32 cellular contexts compared by ENCODE assay signal in genomic region chr17:8031261-8031661, GRCh38. TPM values are rescaled to one million over a fixed set of nuclear protein-coding genes. Genes with fewer than 3 reads are reported as not detected.
"Had no signal": no experiment of that assay in that cellular context is flagged by ENCODE, and none has a peak within 500 bp of the region (broad histone marks: within the 10 kb centered on the region; RNA-seq: fewer than 3 reads in every experiment).

No MANE protein-coding gene starts in this region.

- H3K4me2 ChIP-seq: neural progenitor cell had no signal

- DNase-seq: caudate nucleus; cerebellar nuclear complex; cortex of kidney; effector memory CD8-positive, alpha-beta T cell; erythroblast; esophagus squamous epithelium; gastrocnemius medialis; head of caudate nucleus; left cardiac atrium; left ventricle myocardium inferior; lower lobe of right lung; mucosa of descending colon; naive B cell; spleen; stimulated activated CD4-positive, alpha-beta T cell treated with anti-CD3 and anti-CD28 coated beads, Interleukin-4, amount 100 ng/mL, for 4 hours; trophoblast cell had no signal

- H3K27ac ChIP-seq: esophagus squamous epithelium, gastrocnemius medialis, left ventricle myocardium inferior, lower lobe of right lung, neural progenitor cell, parathyroid adenoma, skin epidermis, spleen, suprapubic skin had no signal

- H3K9me3 ChIP-seq: esophagus squamous epithelium, gastrocnemius medialis, left ventricle myocardium inferior, lower lobe of right lung, mucosa of descending colon, spleen, suprapubic skin had no signal

- H2AFZ ChIP-seq: neural progenitor cell, parathyroid adenoma had no signal

- H3K9me3 Mint-ChIP-seq: effector memory CD8-positive, alpha-beta T cell; memory B cell; natural killer cell treated with Interleukin-12 subunit alpha and Interleukin-12 subunit beta and Interleukin-15 and Interleukin-18, amount 100 ng/mL, for 72 hours; neural progenitor cell; stimulated activated memory B cell treated with anti-CD40 and anti-IgM and Interleukin-4, amounts not matched to agents 10 μg/mL and 1 μg/mL and 100 μg/mL, for 72 hours; stimulated activated naive CD8-positive, alpha-beta T cell treated with anti-CD3 and anti-CD28 coated beads, Interleukin-15, Interleukin-2, amounts not matched to agents 100 ng/mL and 50 ng/mL, for 24 hours had no signal

- FAIRE-seq: endometrium had no signal

- H3K36me3 ChIP-seq: esophagus squamous epithelium, gastrocnemius medialis, left ventricle myocardium inferior, lower lobe of right lung, neural progenitor cell, spleen, suprapubic skin had no signal

- H3K9ac ChIP-seq: neural progenitor cell, parathyroid adenoma had no signal

- H3K4me1 Mint-ChIP-seq: memory B cell, mesothelial cell of epicardium, naive B cell, neural progenitor cell had no signal

- H3K79me2 ChIP-seq: parathyroid adenoma had no signal

- H3K27ac Mint-ChIP-seq: effector memory CD8-positive, alpha-beta T cell; memory B cell; mesothelial cell of epicardium; natural killer cell treated with Interleukin-12 subunit alpha and Interleukin-12 subunit beta and Interleukin-15 and Interleukin-18, amount 100 ng/mL, for 72 hours; neural progenitor cell; progenitor cell of endocrine pancreas; stimulated activated memory B cell treated with anti-CD40 and anti-IgM and Interleukin-4, amounts not matched to agents 10 μg/mL and 1 μg/mL and 100 μg/mL, for 72 hours; stimulated activated naive CD8-positive, alpha-beta T cell treated with anti-CD3 and anti-CD28 coated beads, Interleukin-15, Interleukin-2, amounts not matched to agents 100 ng/mL and 50 ng/mL, for 24 hours had no signal

- H3K4me3 ChIP-seq: esophagus squamous epithelium, gastrocnemius medialis, left ventricle myocardium inferior, lower lobe of right lung, mucosa of descending colon, neural progenitor cell, skin epidermis, spleen, suprapubic skin had no signal

- ATAC-seq: effector memory CD8-positive, alpha-beta T cell; gastrocnemius medialis; left cardiac atrium; lower lobe of right lung; mucosa of descending colon; natural killer cell treated with Interleukin-12 subunit alpha and Interleukin-12 subunit beta and Interleukin-15 and Interleukin-18, amount 100 ng/mL, for 72 hours; stimulated activated memory B cell treated with anti-CD40 and anti-IgM and Interleukin-4, amounts not matched to agents 10 μg/mL and 1 μg/mL and 100 μg/mL, for 72 hours had no signal

- H3K27me3 ChIP-seq: neural progenitor cell had no signal

- H3K4me1 ChIP-seq: gastrocnemius medialis, left ventricle myocardium inferior, lower lobe of right lung, neural progenitor cell, parathyroid adenoma, spleen, suprapubic skin had no signal

- H3K36me3 Mint-ChIP-seq: memory B cell; mesothelial cell of epicardium; naive B cell; natural killer cell treated with Interleukin-12 subunit alpha and Interleukin-12 subunit beta and Interleukin-15 and Interleukin-18, amount 100 ng/mL, for 72 hours; neural progenitor cell; stimulated activated memory B cell treated with anti-CD40 and anti-IgM and Interleukin-4, amounts not matched to agents 10 μg/mL and 1 μg/mL and 100 μg/mL, for 72 hours had no signal

- H3K4me3 Mint-ChIP-seq: effector memory CD8-positive, alpha-beta T cell; memory B cell; mesothelial cell of epicardium; natural killer cell treated with Interleukin-12 subunit alpha and Interleukin-12 subunit beta and Interleukin-15 and Interleukin-18, amount 100 ng/mL, for 72 hours; neural progenitor cell; stimulated activated memory B cell treated with anti-CD40 and anti-IgM and Interleukin-4, amounts not matched to agents 10 μg/mL and 1 μg/mL and 100 μg/mL, for 72 hours; stimulated activated naive CD8-positive, alpha-beta T cell treated with anti-CD3 and anti-CD28 coated beads, Interleukin-15, Interleukin-2, amounts not matched to agents 100 ng/mL and 50 ng/mL, for 24 hours had no signal

RNA-seq across cellular contexts. Expression of gene ALOX15B, which starts 7.6 kb away (rescaled TPM):
- total RNA-seq: dermis microvascular lymphatic vessel endothelial cell; glomerular endothelial cell; left ventricle myocardium inferior; mesothelial cell of epicardium; natural killer cell treated with Interleukin-12 subunit alpha and Interleukin-12 subunit beta and Interleukin-15 and Interleukin-18, amount 100 ng/mL, for 72 hours; progenitor cell of endocrine pancreas; urinary bladder had no signal

RNA-seq across cellular contexts. Expression of gene GUCY2D, which starts 28.8 kb away (rescaled TPM):
- total RNA-seq: dermis microvascular lymphatic vessel endothelial cell; esophagus squamous epithelium; gastrocnemius medialis; glomerular endothelial cell; kidney epithelial cell; left ventricle myocardium inferior; natural killer cell treated with Interleukin-12 subunit alpha and Interleukin-12 subunit beta and Interleukin-15 and Interleukin-18, amount 100 ng/mL, for 72 hours; osteoblast; progenitor cell of endocrine pancreas; suprapubic skin; urinary bladder had no signal
- polyA plus RNA-seq: urinary bladder had no signal

RNA-seq across cellular contexts. Expression of gene ALOX12B, which starts 56.3 kb away (rescaled TPM):
- total RNA-seq: dermis microvascular lymphatic vessel endothelial cell, gastrocnemius medialis, glomerular endothelial cell, left cardiac atrium, left ventricle myocardium inferior, lower lobe of right lung, mesothelial cell of epicardium, osteoblast had no signal
- polyA plus RNA-seq: urinary bladder had no signal
